Comparison of ENCODE assay signal across 22 cellular contexts in genomic region chr14:34474187-34474679, GRCh38. TPM values are rescaled to one million over a fixed set of nuclear protein-coding genes. Genes with fewer than 3 reads are reported as not detected.
DNase-seq lines count a peak whose midpoint lies in the region; ATAC-seq, FAIRE-seq and TF ChIP-seq lines count a peak whose summit lies in the region.
"Had no signal": no experiment of that assay in that cellular context is flagged by ENCODE, and none has a peak within 500 bp of the region (broad histone marks: within the 10 kb centered on the region; RNA-seq: fewer than 3 reads in every experiment).

No MANE protein-coding gene starts in this region.

- no peak overlapping the region for H2AFZ ChIP-seq in GM12878 (ENCODE audit: control insufficient read depth, low read depth, low read length)
- H2AFZ ChIP-seq: GM23248 had no signal

- intact Hi-C loops in GM12878 (cut with micrococcal nuclease; ENCODE audit: unreplicated experiment): no loop called here

- DNase-seq in NCI-H2171 treated with DMSO at 0.1 percent for 48 hours (lab: John Stamatoyannopoulos, UW) (peak; percentile 24), NCI-H2171 (lab: John Stamatoyannopoulos, UW) (no peak), NCI-H82 (lab: John Stamatoyannopoulos, UW) (peak; percentile 79), GM12878 (ENCODE audit: low read depth, low spot score) (no peak), glomerular visceral epithelial cell (ENCODE audit: extremely low spot score) (no peak)
- DNase-seq: AML-193; C1 segment of cervical spinal cord; Calu3; CD4-positive, alpha-beta memory T cell; COR-L47; DMS53; DMS79 treated with DMSO at 0.1 percent for 48 hours; GF-D8; GM23248; H7; HCEC 1CT had no signal

- TF ChIP-seq RAD21 in GM12878 (IDR thresholded peaks at IDR 0.05; ENCODE audit: insufficient read depth, low read depth, low read length): no peak

- no peak for TF ChIP-seq EP300 in GM12878 (IDR thresholded peaks at IDR 0.05; ENCODE audit: borderline replicate concordance in 1 of 2, control insufficient read depth in 1 of 2, low read depth in 2 of 2, low read length in 2 of 2)

- no TSS peak for BruUV-seq in GM12878 (replicated peaks; lab: Mats Ljungman, UMichigan)

- no peak for FAIRE-seq in GM12878 (lab: Jason Lieb, UNC)
- FAIRE-seq: A204.1, GM12892, GM19239, H1 had no signal

- no peak overlapping the region for H3K4me2 ChIP-seq in GM12878 (ENCODE audit: control insufficient read depth, insufficient read depth)

- H3K27me3 ChIP-seq in GM12878 (replicated peaks in 1 of 2; ENCODE audit: control insufficient read depth in 2 of 2, insufficient read depth in 2 of 2, low read length in 1 of 2): no peaks in the 10 kb centered on the region; a peak in 1 of 4 replicates

- TF ChIP-seq POLR2A in GM12878 (IDR thresholded peaks at IDR 0.05; ENCODE audit: low read depth, low read length): no peak

- TF ChIP-seq CTCF in GM12878 (IDR thresholded peaks at IDR 0.05 in 2 of 3, conservative IDR thresholded peaks at IDR 0.05 in 1 of 3; ENCODE audit: control insufficient read depth in 2 of 3, extremely low read depth in 1 of 3, insufficient read depth in 1 of 3, low read depth in 3 of 3, low read length in 3 of 3): no peak

- H4K20me1 ChIP-seq in GM12878 (ENCODE audit: control insufficient read depth, insufficient read depth): no peaks in the 10 kb centered on the region

- H3K9me3 ChIP-seq in GM12878 (replicated peaks; ENCODE audit: control insufficient read depth, insufficient read depth, low read length): no peaks in the 10 kb centered on the region

- H3K36me3 ChIP-seq in GM12878 (ENCODE audit: control insufficient read depth in 2 of 2, insufficient read depth in 2 of 2, low read length in 1 of 2): no peaks in the 10 kb centered on the region

- no peak overlapping the region for H3K4me3 ChIP-seq in GM12878
- H3K4me3 ChIP-seq: GM23248 had no signal

- SMC1A ChIA-PET in GM12878 (lab: Charles Lee; ENCODE audit: uncharacterized antibody, unreplicated experiment): interaction anchor here (1.0 kb wide), 1 partner anchor 142 kb away, joined by 3 read pairs; no protein-coding TSS in a partner anchor

- H3K27ac ChIP-seq in GM12878 (ENCODE audit: control insufficient read depth, insufficient read depth): no peak overlapping the region
- H3K27ac ChIP-seq: 22Rv1, GM23248 had no signal

- CTCF ChIA-PET in GM12878 (lab: Yijun Ruan, JAX): no interaction called here

- in situ Hi-C loops in GM12878 (cut with MboI): no loop called here

- H3K79me2 ChIP-seq in GM12878 (ENCODE audit: control insufficient read depth, insufficient read depth, low read length): no peaks in the 10 kb centered on the region

- no peaks in the 10 kb centered on the region for H3K4me1 ChIP-seq in GM12878 (ENCODE audit: control insufficient read depth, insufficient read depth, low read length)

- ATAC-seq in GM12878 (no peak), GM18520 (IDR thresholded peaks at IDR 0.05; ENCODE audit: unreplicated experiment) (no peak)

- WGBS in GM12878 (ENCODE audit: insufficient coverage, insufficient replicate concordance, low lambda C conversion rate, missing lambda C conversion rate): 14% methylated on average over 2 of the region's 2 CpGs

- POLR2A ChIA-PET in GM12878 (lab: Charles Lee): interaction anchor here (0.7 kb wide), 1 partner anchor 15 kb away, joined by 3 read pairs; no protein-coding TSS in a partner anchor

- no peak overlapping the region for H3K9ac ChIP-seq in GM12878 (ENCODE audit: control insufficient read depth, insufficient read depth, low read length)
- H3K9ac ChIP-seq: GM23248 had no signal

- RAD21 ChIA-PET in GM12878 (lab: Charles Lee; ENCODE audit: unreplicated experiment): interaction anchor here (1.4 kb wide), 1 partner anchor 142 kb away, joined by 3 read pairs; no protein-coding TSS in a partner anchor

TF ChIP-seq in GM12878, 131 proteins besides CTCF, POLR2A, EP300 and RAD21:
- TF ChIP-seq CBX5 (IDR thresholded peaks at IDR 0.05; ENCODE audit: low read depth) (no peak), RB1 (IDR thresholded peaks at IDR 0.05; ENCODE audit: borderline replicate concordance) (no peak), CHD1 (IDR thresholded peaks at IDR 0.05; ENCODE audit: low read depth, low read length) (no peak), IKZF2 (IDR thresholded peaks at IDR 0.05) (0 out of 4 replicates have a peak, but pooled peaks of 1 of the 2 experiments have one; percentile 12), CBX3 (IDR thresholded peaks at IDR 0.05; ENCODE audit: borderline replicate concordance, low read depth) (no peak), MEF2B (IDR thresholded peaks at IDR 0.05; ENCODE audit: partially characterized antibody, poor library complexity, severe bottlenecking) (peak; percentile 47), NBN (IDR thresholded peaks at IDR 0.05) (no peak), ATF3 (IDR thresholded peaks at IDR 0.05; ENCODE audit: borderline replicate concordance, extremely low read depth, low read depth, low read length) (no peak), SRF (IDR thresholded peaks at IDR 0.05; ENCODE audit: low read depth in 2 of 2, low read length in 2 of 2) (no peak), MEF2A (IDR thresholded peaks at IDR 0.05; ENCODE audit: insufficient read depth, low read depth, low read length) (no peak), SUZ12 (IDR thresholded peaks at IDR 0.05; ENCODE audit: unreplicated experiment) (no peak), PAX8 (IDR thresholded peaks at IDR 0.05) (no peak), GABPA (IDR thresholded peaks at IDR 0.05; ENCODE audit: low read depth) (no peak), FOXM1 (IDR thresholded peaks at IDR 0.05; ENCODE audit: low read depth, low read length) (no peak), MXI1 (IDR thresholded peaks at IDR 0.05; ENCODE audit: low read depth, low read length) (no peak)
- TF ChIP-seq, protein P1, sequence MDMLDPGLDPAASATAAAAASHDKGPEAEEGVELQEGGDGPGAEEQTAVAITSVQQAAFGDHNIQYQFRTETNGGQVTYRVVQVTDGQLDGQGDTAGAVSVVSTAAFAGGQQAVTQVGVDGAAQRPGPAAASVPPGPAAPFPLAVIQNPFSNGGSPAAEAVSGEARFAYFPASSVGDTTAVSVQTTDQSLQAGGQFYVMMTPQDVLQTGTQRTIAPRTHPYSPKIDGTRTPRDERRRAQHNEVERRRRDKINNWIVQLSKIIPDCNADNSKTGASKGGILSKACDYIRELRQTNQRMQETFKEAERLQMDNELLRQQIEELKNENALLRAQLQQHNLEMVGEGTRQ (IDR thresholded peaks at IDR 0.05; ENCODE audit: borderline replicate concordance, low read depth, low read length): no peak
TF ChIP-seq in GM12878: peak in this region for 2.

RNA-seq across cellular contexts. Expression of gene SPTSSA, which starts 12.2 kb away (rescaled TPM):
- 7.8 TPM in 2 replicates for total RNA-seq in GM12878 (2013; cell fraction: nucleolus; rRNA removed)
- total RNA-seq in GM12878 (2014; rRNA removed): 9.3 and 11.1 TPM in 2 replicates
- 19.6 and 21.0 TPM in 2 replicates for total RNA-seq in GM12878 (2014; rRNA removed; fragmentation: Illumina TruSeq; extraction: Trizol)
- 14.9 and 16.7 TPM in 2 replicates for total RNA-seq in GM12878 (2021)
- polyA plus RNA-seq in GM12878 (2011; ENCODE audit: low read depth): 9.9 TPM
- 37.7 and 49.3 TPM in 2 replicates for polyA plus RNA-seq in GM12878 (2011; rRNA removed)
- polyA plus RNA-seq in GM12878 (2011; cell fraction: cytosol; rRNA removed): 27.9 and 36.3 TPM in 2 replicates
- 9.5 and 10.9 TPM in 2 replicates for polyA plus RNA-seq in GM12878 (2011; cell fraction: nucleus; rRNA removed)
- 20.5 and 22.1 TPM in 2 replicates for polyA plus RNA-seq in GM12878 (2012)
- 33.1 and 42.2 TPM in 2 replicates for polyA plus RNA-seq in GM12878 (2014; fragmentation: Illumina TruSeq; extraction: Trizol)
- 10 to 100 TPM; 16.4 to 22.9 TPM for polyA plus RNA-seq in GM12878 (2014; fragmentation: Nextera tagmentation; extraction: Ambion mirVana)
- polyA plus RNA-seq in GM12878 (2014; rRNA removed): 15.8 and 20.8 TPM in 2 replicates
- 10 to 100 TPM; 21.1 to 26.0 TPM for polyA plus RNA-seq in GM12878 (2016; fragmentation: Nextera tagmentation; extraction: Ambion mirVana)
- polyA minus RNA-seq in GM12878 (2011; rRNA and poly(A)+ RNA removed): 11.6 and 16.2 TPM in 2 replicates
- 5.2 and 5.5 TPM in 2 replicates for polyA minus RNA-seq in GM12878 (2011; cell fraction: cytosol; rRNA and poly(A)+ RNA removed)
- 3.0 and 3.3 TPM in 2 replicates for polyA minus RNA-seq in GM12878 (2011; cell fraction: nucleus; rRNA and poly(A)+ RNA removed)

Comparison
In these comparisons a context has a peak if more than half of its experiments do, and no peak if none do; other contexts are left out.
1. DNase-seq: peak in NCI-H2171 treated with DMSO at 0.1 percent for 48 hours (single experiment) and NCI-H82 (single experiment); none in NCI-H2171 (single experiment), GM12878 (single experiment) and glomerular visceral epithelial cell (single experiment).